Comparison of ENCODE assay signal across 20 cellular contexts in genomic region chr7:36870625-36871354, GRCh38.
DNase-seq lines count a peak whose midpoint lies in the region; ATAC-seq and TF ChIP-seq lines count a peak whose summit lies in the region.
"Had no signal": no experiment of that assay in that cellular context is flagged by ENCODE, and none has a peak within 500 bp of the region (broad histone marks: within the 10 kb centered on the region; RNA-seq: fewer than 3 reads in every experiment).

No MANE protein-coding gene starts in this region.

- peak overlapping the region; percentile 60 for H3K27ac Mint-ChIP-seq in activated CD4-positive, alpha-beta T cell treated with anti-CD3 and anti-CD28 coated beads, Interleukin-2, amount 10 ng/mL, durations not matched to agents 24 days and 14 days
- H3K27ac Mint-ChIP-seq in activated CD4-positive, alpha-beta T cell treated with anti-CD3 and anti-CD28 coated beads, Interleukin-2, amount 10 ng/mL, durations not matched to agents 7 days and 5 days = no peak overlapping the region
- peak overlapping the region; percentile 77 for H3K27ac Mint-ChIP-seq in activated T-helper 17 cell treated with anti-CD3 and anti-CD28 coated beads, Interleukin-2, amount 50 U/mL, for 72 hours
- H3K27ac Mint-ChIP-seq in stimulated activated effector memory CD8-positive, alpha-beta T cell treated with anti-CD3 and anti-CD28 coated beads, Interleukin-12 subunit alpha, Interleukin-12 subunit beta, amount 100 ng/mL, for 72 hours = peak overlapping the region; percentile 86

- POLR2A ChIA-PET in activated CD4-positive, alpha-beta T cell treated with anti-CD3 and anti-CD28 coated beads, Interleukin-2, amount 10 ng/mL, durations not matched to agents 7 days and 5 days (lab: Charles Lee) = no interaction called here

- no peak overlapping the region for H3K18ac ChIP-seq in mesenchymal stem cell (ENCODE audit: low read depth in 1 of 2, low read length in 2 of 2)

- H3K23ac ChIP-seq in mesenchymal stem cell (ENCODE audit: low read length in 2 of 2) = no peak overlapping the region

- H2BK5ac ChIP-seq in mesenchymal stem cell (ENCODE audit: low read depth, low read length, poor library complexity, severe bottlenecking) = no peak overlapping the region

- H3K36me3 ChIP-seq in cardiac muscle cell (no peaks in the 10 kb centered on the region), mesenchymal stem cell (ENCODE audit: control insufficient read depth in 1 of 2, insufficient read depth in 2 of 2, low read depth in 1 of 2, low read length in 2 of 2) (no peaks in the 10 kb centered on the region)

- H3K4me3 ChIP-seq in cardiac muscle cell (no peak overlapping the region), mesenchymal stem cell (ENCODE audit: insufficient read depth in 1 of 2, low read depth in 1 of 2, low read length in 2 of 2) (no peak overlapping the region)
- H3K4me3 ChIP-seq: GM12878 had no signal

- no peak overlapping the region for H2BK12ac ChIP-seq in mesenchymal stem cell (ENCODE audit: low read length in 2 of 2)

- WGBS in mesenchymal stem cell = 97% methylated on average over 1 of the region's 1 CpG

- intact Hi-C loops in activated CD4-positive, alpha-beta T cell treated with anti-CD3 and anti-CD28 coated beads, Interleukin-2, amount 10 ng/mL, durations not matched to agents 24 days and 14 days (cut with micrococcal nuclease) = no loop called here
- intact Hi-C loops in left ventricle myocardium superior (cut with micrococcal nuclease) = no loop called here

- CTCF ChIA-PET in activated CD4-positive, alpha-beta T cell treated with anti-CD3 and anti-CD28 coated beads, Interleukin-2, amount 10 ng/mL, durations not matched to agents 7 days and 5 days (lab: Charles Lee) = no interaction called here

- no peak for TF ChIP-seq CTCF in cardiac muscle cell (IDR thresholded peaks at IDR 0.05; ENCODE audit: low read depth, low read length)

- ATAC-seq in left ventricle myocardium superior (no peak), HG03135 (IDR thresholded peaks at IDR 0.05; ENCODE audit: unreplicated experiment) (no peak)
- no peak for ATAC-seq in activated T-helper 17 cell treated with anti-CD3 and anti-CD28 coated beads, Interleukin-2, amount 50 U/mL, for 72 hours (replicated peaks)
- peak; percentile 77 for ATAC-seq in stimulated activated effector memory CD8-positive, alpha-beta T cell treated with anti-CD3 and anti-CD28 coated beads, Interleukin-12 subunit alpha, Interleukin-12 subunit beta, amount 100 ng/mL, for 72 hours
- ATAC-seq: GM12878 had no signal

- H3K79me1 ChIP-seq in mesenchymal stem cell (replicated peaks; ENCODE audit: low read length, poor library complexity, severe bottlenecking) = no peaks in the 10 kb centered on the region

- no peak for DNase-seq in activated CD4-positive, alpha-beta T cell treated with anti-CD3 and anti-CD28 coated beads, Interleukin-2, amount 10 ng/mL, durations not matched to agents 24 days and 14 days
- DNase-seq in activated CD4-positive, alpha-beta T cell treated with anti-CD3 and anti-CD28 coated beads, Interleukin-2, amount 10 ng/mL, durations not matched to agents 7 days and 5 days = no peak
- DNase-seq in cardiac muscle cell (ENCODE audit: low read depth in 1 of 2, low spot score in 1 of 2) (no peak), left ventricle myocardium superior (no peak), mesenchymal stem cell (no peak)
- no peak for DNase-seq in stimulated activated effector memory CD8-positive, alpha-beta T cell treated with anti-CD3 and anti-CD28 coated beads, Interleukin-12 subunit alpha, Interleukin-12 subunit beta, amount 100 ng/mL, for 72 hours (ENCODE audit: low spot score in 2 of 2)
- DNase-seq: C1 segment of cervical spinal cord, DMS 273 treated with DMSO at 0.1 percent for 48 hours, GDM1, GOT3, KG1, NCI-H1417 treated with DMSO at 0.1 percent for 48 hours, NCI-H1930, NCI-H2171, NCI-H446, NCI-H748 treated with DMSO at 0.1 percent for 48 hours, OCI-M1 had no signal

- H2BK15ac ChIP-seq in mesenchymal stem cell (ENCODE audit: low read depth, poor library complexity, severe bottlenecking) = no peak overlapping the region

- H3K27me3 ChIP-seq in cardiac muscle cell (no peaks in the 10 kb centered on the region), mesenchymal stem cell (ENCODE audit: control insufficient read depth in 1 of 2, insufficient read depth in 1 of 2, low read length in 2 of 2) (peaks cover 0 to 10% of the 10 kb centered on the region in 2 experiments)

- H3K4me2 ChIP-seq in mesenchymal stem cell (ENCODE audit: low read length, poor library complexity, severe bottlenecking) = no peak overlapping the region

- H3K27me3 Mint-ChIP-seq in activated CD4-positive, alpha-beta T cell treated with anti-CD3 and anti-CD28 coated beads, Interleukin-2, amount 10 ng/mL, durations not matched to agents 24 days and 14 days = no peaks in the 10 kb centered on the region
- H3K27me3 Mint-ChIP-seq in activated CD4-positive, alpha-beta T cell treated with anti-CD3 and anti-CD28 coated beads, Interleukin-2, amount 10 ng/mL, durations not matched to agents 7 days and 5 days = no peaks in the 10 kb centered on the region
- H3K27me3 Mint-ChIP-seq in activated T-helper 17 cell treated with anti-CD3 and anti-CD28 coated beads, Interleukin-2, amount 50 U/mL, for 72 hours = no peaks in the 10 kb centered on the region

- no peak overlapping the region for H3K14ac ChIP-seq in mesenchymal stem cell (ENCODE audit: low read length in 2 of 2)

- H3K27ac ChIP-seq in cardiac muscle cell = peak overlapping the region; percentile 73
- no peak overlapping the region for H3K27ac ChIP-seq in mesenchymal stem cell (ENCODE audit: low read length, poor library complexity, severe bottlenecking)

- H3K9ac ChIP-seq in mesenchymal stem cell (ENCODE audit: low read length) = no peak overlapping the region

- H3K9me3 ChIP-seq in cardiac muscle cell (ENCODE audit: low read depth) = no peaks in the 10 kb centered on the region
- H3K9me3 ChIP-seq in mesenchymal stem cell (ENCODE audit: control insufficient read depth, low read length) = no peaks in the 10 kb centered on the region

- peaks cover 18% of the 10 kb centered on the region for H3K4me1 Mint-ChIP-seq in activated CD4-positive, alpha-beta T cell treated with anti-CD3 and anti-CD28 coated beads, Interleukin-2, amount 10 ng/mL, durations not matched to agents 24 days and 14 days
- H3K4me1 Mint-ChIP-seq in activated CD4-positive, alpha-beta T cell treated with anti-CD3 and anti-CD28 coated beads, Interleukin-2, amount 10 ng/mL, durations not matched to agents 7 days and 5 days = peaks cover 15% of the 10 kb centered on the region
- peaks cover 12% of the 10 kb centered on the region for H3K4me1 Mint-ChIP-seq in activated T-helper 17 cell treated with anti-CD3 and anti-CD28 coated beads, Interleukin-2, amount 50 U/mL, for 72 hours
- H3K4me1 Mint-ChIP-seq in stimulated activated effector memory CD8-positive, alpha-beta T cell treated with anti-CD3 and anti-CD28 coated beads, Interleukin-12 subunit alpha, Interleukin-12 subunit beta, amount 100 ng/mL, for 72 hours = peaks cover 79% of the 10 kb centered on the region

- peaks cover 76% of the 10 kb centered on the region for H3K36me3 Mint-ChIP-seq in activated CD4-positive, alpha-beta T cell treated with anti-CD3 and anti-CD28 coated beads, Interleukin-2, amount 10 ng/mL, durations not matched to agents 24 days and 14 days (ENCODE audit: low read depth)
- peaks cover 86% of the 10 kb centered on the region for H3K36me3 Mint-ChIP-seq in activated CD4-positive, alpha-beta T cell treated with anti-CD3 and anti-CD28 coated beads, Interleukin-2, amount 10 ng/mL, durations not matched to agents 7 days and 5 days (ENCODE audit: low read depth)
- peaks cover 98% of the 10 kb centered on the region for H3K36me3 Mint-ChIP-seq in activated T-helper 17 cell treated with anti-CD3 and anti-CD28 coated beads, Interleukin-2, amount 50 U/mL, for 72 hours (ENCODE audit: low read depth)
- H3K36me3 Mint-ChIP-seq in stimulated activated effector memory CD8-positive, alpha-beta T cell treated with anti-CD3 and anti-CD28 coated beads, Interleukin-12 subunit alpha, Interleukin-12 subunit beta, amount 100 ng/mL, for 72 hours = peaks cover 49% of the 10 kb centered on the region

- H2AK5ac ChIP-seq in mesenchymal stem cell (ENCODE audit: low read length, severe bottlenecking) = no peak overlapping the region

- no peak overlapping the region for H2AFZ ChIP-seq in mesenchymal stem cell (ENCODE audit: low read depth, low read length)

- H3K4me1 ChIP-seq in cardiac muscle cell (ENCODE audit: low read depth) = peaks cover 28% of the 10 kb centered on the region
- H3K4me1 ChIP-seq in mesenchymal stem cell (ENCODE audit: control insufficient read depth, insufficient read depth, low read depth, low read length) = peaks cover 6% of the 10 kb centered on the region

- H3K4me3 Mint-ChIP-seq in activated CD4-positive, alpha-beta T cell treated with anti-CD3 and anti-CD28 coated beads, Interleukin-2, amount 10 ng/mL, durations not matched to agents 24 days and 14 days = no peak overlapping the region
- no peak overlapping the region for H3K4me3 Mint-ChIP-seq in activated CD4-positive, alpha-beta T cell treated with anti-CD3 and anti-CD28 coated beads, Interleukin-2, amount 10 ng/mL, durations not matched to agents 7 days and 5 days
- no peak overlapping the region for H3K4me3 Mint-ChIP-seq in activated T-helper 17 cell treated with anti-CD3 and anti-CD28 coated beads, Interleukin-2, amount 50 U/mL, for 72 hours
- H3K4me3 Mint-ChIP-seq in stimulated activated effector memory CD8-positive, alpha-beta T cell treated with anti-CD3 and anti-CD28 coated beads, Interleukin-12 subunit alpha, Interleukin-12 subunit beta, amount 100 ng/mL, for 72 hours = no peak overlapping the region

- H4K91ac ChIP-seq in mesenchymal stem cell (ENCODE audit: low read length) = no peak overlapping the region

- no peak overlapping the region for H2BK120ac ChIP-seq in mesenchymal stem cell (ENCODE audit: low read depth, low read length)

- peaks cover 5% of the 10 kb centered on the region for H3K9me3 Mint-ChIP-seq in activated CD4-positive, alpha-beta T cell treated with anti-CD3 and anti-CD28 coated beads, Interleukin-2, amount 10 ng/mL, durations not matched to agents 24 days and 14 days
- peaks cover 4% of the 10 kb centered on the region for H3K9me3 Mint-ChIP-seq in activated CD4-positive, alpha-beta T cell treated with anti-CD3 and anti-CD28 coated beads, Interleukin-2, amount 10 ng/mL, durations not matched to agents 7 days and 5 days
- no peaks in the 10 kb centered on the region for H3K9me3 Mint-ChIP-seq in activated T-helper 17 cell treated with anti-CD3 and anti-CD28 coated beads, Interleukin-2, amount 50 U/mL, for 72 hours
- peaks cover 3% of the 10 kb centered on the region for H3K9me3 Mint-ChIP-seq in stimulated activated effector memory CD8-positive, alpha-beta T cell treated with anti-CD3 and anti-CD28 coated beads, Interleukin-12 subunit alpha, Interleukin-12 subunit beta, amount 100 ng/mL, for 72 hours

- H3K4ac ChIP-seq in mesenchymal stem cell (ENCODE audit: low read depth in 1 of 2, low read length in 2 of 2) = no peak overlapping the region

- no peak overlapping the region for H4K8ac ChIP-seq in mesenchymal stem cell (ENCODE audit: low read length)
